ENCODE assay signal across 10 cellular contexts in the genomic region with DNA sequence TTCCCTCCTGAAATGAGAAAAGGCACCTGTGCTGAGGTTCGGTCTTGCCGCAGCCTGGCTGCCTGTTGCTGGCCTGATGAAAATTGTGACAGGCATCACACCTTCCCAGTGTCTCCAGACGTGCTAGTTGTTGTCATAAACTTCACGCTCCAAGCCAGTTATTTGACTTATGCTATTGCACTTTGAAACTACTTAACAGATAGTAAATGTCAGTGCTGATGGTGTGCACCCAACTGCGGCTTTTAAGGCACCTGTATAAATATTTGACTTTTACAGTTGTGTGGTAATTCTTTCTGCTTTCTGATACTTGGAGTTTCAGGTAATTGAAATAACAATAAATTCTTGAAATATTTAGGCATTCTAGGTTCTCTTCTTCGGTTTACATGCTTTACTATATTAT. TPM values are rescaled to one million over a fixed set of nuclear protein-coding genes. Genes with fewer than 3 reads are reported as not detected.
DNase-seq lines count a peak whose midpoint lies in the region; ATAC-seq and TF ChIP-seq lines count a peak whose summit lies in the region.
"Had no signal": no experiment of that assay in that cellular context is flagged by ENCODE, and none has a peak within 500 bp of the region (broad histone marks: within the 10 kb centered on the region; RNA-seq: fewer than 3 reads in every experiment).

No MANE protein-coding gene starts in this region.

- H3K27ac ChIP-seq in right atrium auricular region (peak overlapping the region; percentile 7 to 28), body of pancreas (peak overlapping the region in 3 of 4 donors; percentile 46 to 96 (median 90)), right lobe of liver (peak overlapping the region; percentile 97 to 98 (median 98)), caudate nucleus (ENCODE audit: low read depth, low read length) (no peak overlapping the region), adrenal gland (no peak overlapping the region)

- H3K27me3 ChIP-seq in right atrium auricular region (no peaks in the 10 kb centered on the region), body of pancreas (no peaks in the 10 kb centered on the region), right lobe of liver (no peaks in the 10 kb centered on the region), adrenal gland (no peaks in the 10 kb centered on the region)

- TF ChIP-seq POLR2A in body of pancreas (IDR thresholded peaks at IDR 0.05) (no peak), right lobe of liver (IDR thresholded peaks at IDR 0.05) (no peak), adrenal gland (IDR thresholded peaks at IDR 0.05) (no peak)

- TF ChIP-seq CTCF in right atrium auricular region (IDR thresholded peaks at IDR 0.05): no peak
- TF ChIP-seq CTCF in body of pancreas (IDR thresholded peaks at IDR 0.05): no peak
- TF ChIP-seq CTCF in right lobe of liver (IDR thresholded peaks at IDR 0.05): no peak
- TF ChIP-seq CTCF in adrenal gland (IDR thresholded peaks at IDR 0.05): no peak

- H3K9me3 ChIP-seq in right atrium auricular region (no peaks in the 10 kb centered on the region), body of pancreas (no peaks in the 10 kb centered on the region), right lobe of liver (no peaks in the 10 kb centered on the region), adrenal gland (replicated peaks in 1 of 3) (no peaks in the 10 kb centered on the region)

- WGBS in body of pancreas, 2 donors: 16 to 20% methylated on average over 6 of the region's 6 CpGs
- 24% methylated on average over 6 of the region's 6 CpGs for WGBS in right lobe of liver (ENCODE audit: insufficient coverage, low coverage, low lambda C conversion rate, missing lambda C conversion rate)
- 80 to 88% (median 84%) methylated on average over 6 of the region's 6 CpGs for WGBS in adrenal gland, 4 donors

- H3K4me3 ChIP-seq in right atrium auricular region: peak overlapping the region; percentile 89 to 91
- no peak overlapping the region for H3K4me3 ChIP-seq in body of pancreas
- H3K4me3 ChIP-seq in right lobe of liver: peak overlapping the region; percentile 62 to 87 (median 81)
- peak overlapping the region in 1 of 4 donors; percentile 70 for H3K4me3 ChIP-seq in adrenal gland

- intact Hi-C loops in Right ventricle myocardium inferior (cut with DNase I): no loop called here
- intact Hi-C loops in body of pancreas (cut with DNase I): no loop called here
- intact Hi-C loops in right lobe of liver (cut with DNase I): no loop called here
- intact Hi-C loops in adrenal gland (cut with DNase I): no loop called here

- H3K4me1 ChIP-seq in right atrium auricular region (peaks cover 0 to 40% of the 10 kb centered on the region in 2 donors), body of pancreas (peaks cover 24% of the 10 kb centered on the region), right lobe of liver (peaks cover 0 to 28% (median 4%) of the 10 kb centered on the region in 4 donors), adrenal gland (replicated peaks in 1 of 2) (peaks cover 6 to 22% of the 10 kb centered on the region in 2 donors)

- ATAC-seq in Right ventricle myocardium inferior: no peak
- no peak for ATAC-seq in body of pancreas
- peak in 1 of 4 donors; percentile 1 for ATAC-seq in right lobe of liver

- no peak for DNase-seq in right atrium auricular region (ENCODE audit: low spot score)
- DNase-seq in Right ventricle myocardium inferior (ENCODE audit: missing footprints): no peak
- peak in 2 of 4 donors; percentile 18 to 35 for DNase-seq in body of pancreas
- DNase-seq in right lobe of liver: no peak
- no peak for DNase-seq in caudate nucleus (lab: John Stamatoyannopoulos, UW)
- DNase-seq in SK-N-DZ (ENCODE audit: low spot score): no peak
- DNase-seq in kidney glomerular epithelial cell (lab: John Stamatoyannopoulos, UW): no peak
- no peak for DNase-seq in adrenal gland
- DNase-seq: activated gamma-delta T cell, NCI-H2227 treated with DMSO at 0.1 percent for 48 hours had no signal

- H3K36me3 ChIP-seq in right atrium auricular region (no peaks in the 10 kb centered on the region), body of pancreas (replicated peaks in 1 of 2; ENCODE audit: insufficient read depth in 1 of 2, low read depth in 2 of 2) (no peaks in the 10 kb centered on the region), right lobe of liver (no peaks in the 10 kb centered on the region), adrenal gland (replicated peaks in 1 of 2) (no peaks in the 10 kb centered on the region)

RNA-seq across cellular contexts. Expression of a gene that starts 1.8 kb away (rescaled TPM):
- total RNA-seq in right atrium auricular region (10 to 100 TPM; 22.4 to 22.7 TPM), Right ventricle myocardium inferior (30.2 TPM), body of pancreas (10 to 100 TPM; 24.4 to 30.3 TPM), right lobe of liver (10 to 100 TPM; 19.5 to 48.9 (median 34.4) TPM), adrenal gland (10 to 100 TPM; 10.7 to 27.9 (median 22.7) TPM)
- 0.92 and 6.6 TPM in 2 replicates for polyA plus RNA-seq in SK-N-DZ (2014; cell fraction: cytosol; rRNA removed)
- 1.5 and 3.1 TPM in 2 replicates for polyA plus RNA-seq in SK-N-DZ (2014; cell fraction: nucleus; rRNA removed)
- 10 to 100 TPM in 1 of 3 donors, 1 to 10 TPM in 2; 3.1 to 17.5 (median 4.1) TPM for polyA plus RNA-seq in adrenal gland

Comparison
In these comparisons a context has a peak if more than half of its experiments do, and no peak if none do; other contexts are left out.
1. H3K27ac ChIP-seq: peak in right atrium auricular region (2 of 2), body of pancreas (3 of 4) and right lobe of liver (3 of 3); none in caudate nucleus (single experiment) and adrenal gland (0 of 5).
2. H3K4me3 ChIP-seq: peak in right atrium auricular region (2 of 2) and right lobe of liver (3 of 3); none in body of pancreas (0 of 2).